ENCODE assay signal across 16 cellular contexts in genomic region chr17:80738020-80738380, GRCh38.
DNase-seq lines count a peak whose midpoint lies in the region; ATAC-seq, FAIRE-seq and TF ChIP-seq lines count a peak whose summit lies in the region.
"Had no signal": no experiment of that assay in that cellular context is flagged by ENCODE, and none has a peak within 500 bp of the region (broad histone marks: within the 10 kb centered on the region; RNA-seq: fewer than 3 reads in every experiment).

No MANE protein-coding gene starts in this region.

- no peaks in the 10 kb centered on the region for H3K79me2 ChIP-seq in SU-DHL-6 (ENCODE audit: insufficient read depth, low read length)

- H3K4me3 ChIP-seq in SU-DHL-6 (ENCODE audit: insufficient read depth, low read length, poor library complexity, severe bottlenecking) = peak overlapping the region; percentile 37
- H3K4me3 ChIP-seq in skin epidermis = no peak overlapping the region
- H3K4me3 ChIP-seq in Caco-2 (ENCODE audit: low read depth, low read length) = no peak overlapping the region
- no peak overlapping the region for H3K4me3 ChIP-seq in WERI-Rb-1 (ENCODE audit: low read depth, low read length)
- H3K4me3 ChIP-seq: left lung, sigmoid colon, suprapubic skin had no signal

- peaks cover 54% of the 10 kb centered on the region for H3K36me3 Mint-ChIP-seq in Caco-2 (ENCODE audit: insufficient read depth, unreplicated experiment)
- H3K36me3 Mint-ChIP-seq: activated CD4-positive, alpha-beta memory T cell treated with anti-CD3 and anti-CD28 coated beads for 36 hours had no signal

- H3F3A ChIP-seq in SU-DHL-6 (ENCODE audit: insufficient read depth) = peaks cover 24% of the 10 kb centered on the region

- H3K27ac Mint-ChIP-seq in Caco-2 (ENCODE audit: unreplicated experiment) = no peak overlapping the region
- H3K27ac Mint-ChIP-seq: activated CD4-positive, alpha-beta memory T cell treated with anti-CD3 and anti-CD28 coated beads for 36 hours; H9 had no signal

- H3K4me1 Mint-ChIP-seq in Caco-2 (ENCODE audit: low read depth, unreplicated experiment) = no peaks in the 10 kb centered on the region

- H3K9me3 Mint-ChIP-seq in Caco-2 (ENCODE audit: unreplicated experiment) = peaks cover 10% of the 10 kb centered on the region
- H3K9me3 Mint-ChIP-seq: activated CD4-positive, alpha-beta memory T cell treated with anti-CD3 and anti-CD28 coated beads for 36 hours had no signal

- POLR2A ChIA-PET in Caco-2 (lab: Charles Lee) = no interaction called here

- H3K27ac ChIP-seq in SU-DHL-6 (ENCODE audit: low read depth, low read length) (peak overlapping the region; percentile 97), skin epidermis (peak overlapping the region in 14 of 21 experiments; percentile 9 to 79 (median 47)), WERI-Rb-1 (no peak overlapping the region)
- H3K27ac ChIP-seq: epithelial cell of prostate, sigmoid colon, suprapubic skin had no signal

- no peaks in the 10 kb centered on the region for H3K4me1 ChIP-seq in Caco-2
- H3K4me1 ChIP-seq: suprapubic skin had no signal

- no peaks in the 10 kb centered on the region for H3K27me3 Mint-ChIP-seq in Caco-2 (ENCODE audit: insufficient read depth, unreplicated experiment)
- H3K27me3 Mint-ChIP-seq: activated CD4-positive, alpha-beta memory T cell treated with anti-CD3 and anti-CD28 coated beads for 36 hours had no signal

- H3K4me3 Mint-ChIP-seq in Caco-2 (ENCODE audit: unreplicated experiment) = no peak overlapping the region
- H3K4me3 Mint-ChIP-seq: activated CD4-positive, alpha-beta memory T cell treated with anti-CD3 and anti-CD28 coated beads for 36 hours; H9 had no signal

- ATAC-seq in GM18511 (IDR thresholded peaks at IDR 0.05; ENCODE audit: unreplicated experiment) (peak; percentile 14), HG02840 (IDR thresholded peaks at IDR 0.05; ENCODE audit: low FRiP score, unreplicated experiment) (peak; percentile 18)
- ATAC-seq: HepG2 had no signal

- CTCF ChIA-PET in Caco-2 (lab: Charles Lee) = interaction anchor here (0.6 kb wide), 1 partner anchor 96 kb away, joined by 3 read pairs; no protein-coding TSS in a partner anchor

- H4K20me1 ChIP-seq in SU-DHL-6 (ENCODE audit: low read depth, low read length) = no peaks in the 10 kb centered on the region

- no TSS peak for BruUV-seq in Caco-2 (replicated peaks; lab: Mats Ljungman, UMichigan)

- H3K4me2 ChIP-seq in SU-DHL-6 (ENCODE audit: low read depth, low read length, poor library complexity, severe bottlenecking) = peak overlapping the region; percentile 77

- H3K9me2 ChIP-seq in SU-DHL-6 (replicated peaks; ENCODE audit: insufficient read depth, low read length) = no peaks in the 10 kb centered on the region

- DNase-seq in NCI-H2196 treated with DMSO at 0.1 percent for 48 hours (lab: John Stamatoyannopoulos, UW; ENCODE audit: unreplicated experiment) (no peak), Caco-2 (no peak), WERI-Rb-1 (no peak), HTR-8/SVneo (ENCODE audit: insufficient read length, low spot score) (no peak)
- DNase-seq: activated CD4-positive, alpha-beta memory T cell treated with anti-CD3 and anti-CD28 coated beads for 36 hours; H9; NCI-H1105 treated with DMSO at 0.1 percent for 48 hours; sigmoid colon had no signal

- peak overlapping the region; percentile 59 for H3K9ac ChIP-seq in SU-DHL-6 (ENCODE audit: low read length)

- H3K9me3 ChIP-seq in SU-DHL-6 (ENCODE audit: insufficient read depth, low read length) (no peaks in the 10 kb centered on the region), Caco-2 (no peaks in the 10 kb centered on the region), WERI-Rb-1 (ENCODE audit: severe bottlenecking) (peaks cover 4% of the 10 kb centered on the region)
- H3K9me3 ChIP-seq: left lung, sigmoid colon, suprapubic skin had no signal

- no peaks in the 10 kb centered on the region for H3K27me3 ChIP-seq in SU-DHL-6 (ENCODE audit: low read length)
- no peaks in the 10 kb centered on the region; the same call in 1 of the 2 replicates for H3K27me3 ChIP-seq in Caco-2 (replicated peaks; ENCODE audit: control insufficient read depth, insufficient read depth, low read length)
- no peaks in the 10 kb centered on the region for H3K27me3 ChIP-seq in WERI-Rb-1 (ENCODE audit: insufficient read depth, low read depth, severe bottlenecking)
- H3K27me3 ChIP-seq: left lung, sigmoid colon, suprapubic skin had no signal

- H2AFZ ChIP-seq in SU-DHL-6 (ENCODE audit: low read depth, low read length, severe bottlenecking) = peak overlapping the region; percentile 65

- H3K36me3 ChIP-seq in SU-DHL-6 (ENCODE audit: low read length) = peaks cover 5% of the 10 kb centered on the region; the same call in 1 of the 2 replicates
- H3K36me3 ChIP-seq in Caco-2 (ENCODE audit: control insufficient read depth, insufficient read depth, low read length) = no peaks in the 10 kb centered on the region; the same call in 1 of the 2 replicates
- H3K36me3 ChIP-seq in WERI-Rb-1 = peaks cover 47% of the 10 kb centered on the region
- H3K36me3 ChIP-seq: left lung, sigmoid colon had no signal

- FAIRE-seq in HTR-8/SVneo (lab: Jason Lieb, UNC) = no peak

- intact Hi-C loops in Caco-2 (cut with micrococcal nuclease; ENCODE audit: unreplicated experiment) = no loop called here

- no peak for TF ChIP-seq CTCF in SU-DHL-6 (IDR thresholded peaks at IDR 0.05; ENCODE audit: insufficient read depth, low read length, poor library complexity, severe bottlenecking)
- no peak for TF ChIP-seq CTCF in Caco-2 (IDR thresholded peaks at IDR 0.05; ENCODE audit: insufficient read depth in 1 of 2, low read depth in 1 of 2, low read length in 1 of 2, severe bottlenecking in 1 of 2, unreplicated experiment in 1 of 2)
- TF ChIP-seq CTCF in WERI-Rb-1 (IDR thresholded peaks at IDR 0.05; ENCODE audit: low read depth, low read length) = no peak
